Comparison of ENCODE assay signal across 2 cellular contexts in genomic region chr11:63369971-63370588, GRCh38.
TF ChIP-seq lines count a peak whose summit lies in the region.

No MANE protein-coding gene starts in this region.

TF ChIP-seq in GM23338, 12 proteins besides CTCF, POLR2A, EP300 and RAD21:
- TF ChIP-seq ZNF462 (CRISPR knock-in tag; IDR thresholded peaks at IDR 0.05) (no peak), ZNF114 (CRISPR knock-in tag; IDR thresholded peaks at IDR 0.05) (no peak), STAT1 (IDR thresholded peaks at IDR 0.05; ENCODE audit: unreplicated experiment) (no peak), EZH2phosphoT487 (IDR thresholded peaks at IDR 0.05; ENCODE audit: unreplicated experiment) (no peak), JUNB (IDR thresholded peaks at IDR 0.05; ENCODE audit: unreplicated experiment) (no peak), CREB1 (CRISPR knock-in tag; IDR thresholded peaks at IDR 0.05; ENCODE audit: low read depth) (no peak), POLR2AphosphoS5 (IDR thresholded peaks at IDR 0.05; ENCODE audit: low read depth) (no peak), ZNF331 (CRISPR knock-in tag; IDR thresholded peaks at IDR 0.05; ENCODE audit: low read depth) (no peak), EZH2 (IDR thresholded peaks at IDR 0.05; ENCODE audit: low read depth, unreplicated experiment) (no peak), NANOG (IDR thresholded peaks at IDR 0.05; ENCODE audit: borderline replicate concordance) (no peak)
- TF ChIP-seq, protein P1, sequence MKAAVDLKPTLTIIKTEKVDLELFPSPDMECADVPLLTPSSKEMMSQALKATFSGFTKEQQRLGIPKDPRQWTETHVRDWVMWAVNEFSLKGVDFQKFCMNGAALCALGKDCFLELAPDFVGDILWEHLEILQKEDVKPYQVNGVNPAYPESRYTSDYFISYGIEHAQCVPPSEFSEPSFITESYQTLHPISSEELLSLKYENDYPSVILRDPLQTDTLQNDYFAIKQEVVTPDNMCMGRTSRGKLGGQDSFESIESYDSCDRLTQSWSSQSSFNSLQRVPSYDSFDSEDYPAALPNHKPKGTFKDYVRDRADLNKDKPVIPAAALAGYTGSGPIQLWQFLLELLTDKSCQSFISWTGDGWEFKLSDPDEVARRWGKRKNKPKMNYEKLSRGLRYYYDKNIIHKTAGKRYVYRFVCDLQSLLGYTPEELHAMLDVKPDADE (IDR thresholded peaks at IDR 0.05) = no peak
- TF ChIP-seq, protein P2, sequence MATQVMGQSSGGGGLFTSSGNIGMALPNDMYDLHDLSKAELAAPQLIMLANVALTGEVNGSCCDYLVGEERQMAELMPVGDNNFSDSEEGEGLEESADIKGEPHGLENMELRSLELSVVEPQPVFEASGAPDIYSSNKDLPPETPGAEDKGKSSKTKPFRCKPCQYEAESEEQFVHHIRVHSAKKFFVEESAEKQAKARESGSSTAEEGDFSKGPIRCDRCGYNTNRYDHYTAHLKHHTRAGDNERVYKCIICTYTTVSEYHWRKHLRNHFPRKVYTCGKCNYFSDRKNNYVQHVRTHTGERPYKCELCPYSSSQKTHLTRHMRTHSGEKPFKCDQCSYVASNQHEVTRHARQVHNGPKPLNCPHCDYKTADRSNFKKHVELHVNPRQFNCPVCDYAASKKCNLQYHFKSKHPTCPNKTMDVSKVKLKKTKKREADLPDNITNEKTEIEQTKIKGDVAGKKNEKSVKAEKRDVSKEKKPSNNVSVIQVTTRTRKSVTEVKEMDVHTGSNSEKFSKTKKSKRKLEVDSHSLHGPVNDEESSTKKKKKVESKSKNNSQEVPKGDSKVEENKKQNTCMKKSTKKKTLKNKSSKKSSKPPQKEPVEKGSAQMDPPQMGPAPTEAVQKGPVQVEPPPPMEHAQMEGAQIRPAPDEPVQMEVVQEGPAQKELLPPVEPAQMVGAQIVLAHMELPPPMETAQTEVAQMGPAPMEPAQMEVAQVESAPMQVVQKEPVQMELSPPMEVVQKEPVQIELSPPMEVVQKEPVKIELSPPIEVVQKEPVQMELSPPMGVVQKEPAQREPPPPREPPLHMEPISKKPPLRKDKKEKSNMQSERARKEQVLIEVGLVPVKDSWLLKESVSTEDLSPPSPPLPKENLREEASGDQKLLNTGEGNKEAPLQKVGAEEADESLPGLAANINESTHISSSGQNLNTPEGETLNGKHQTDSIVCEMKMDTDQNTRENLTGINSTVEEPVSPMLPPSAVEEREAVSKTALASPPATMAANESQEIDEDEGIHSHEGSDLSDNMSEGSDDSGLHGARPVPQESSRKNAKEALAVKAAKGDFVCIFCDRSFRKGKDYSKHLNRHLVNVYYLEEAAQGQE (IDR thresholded peaks at IDR 0.05; ENCODE audit: unreplicated experiment) = no peak

TF ChIP-seq in HepG2, 621 proteins besides CTCF, POLR2A, EP300 and RAD21:
- TF ChIP-seq SMAD1 (CRISPR knock-in tag; IDR thresholded peaks at IDR 0.05; ENCODE audit: borderline replicate concordance, low read depth) = 0 out of 2 replicates have a peak, but pooled peaks have one; percentile 34
- TF ChIP-seq ZMAT3 (CRISPR knock-in tag; conservative IDR thresholded peaks at IDR 0.05) = 0 out of 2 replicates have a peak, but pooled peaks have one; percentile 62
- 0 out of 2 replicates have a peak, but pooled peaks have one; percentile 9 for TF ChIP-seq YEATS4 (CRISPR knock-in tag; IDR thresholded peaks at IDR 0.05; ENCODE audit: borderline replicate concordance)
- TF ChIP-seq NFRKB (IDR thresholded peaks at IDR 0.05) = no peak
- 0 out of 2 replicates have a peak, but pooled peaks have one; percentile 31 for TF ChIP-seq ZNF350 (CRISPR knock-in tag; IDR thresholded peaks at IDR 0.05; ENCODE audit: borderline replicate concordance, low read depth)
- TF ChIP-seq GTF3A (CRISPR knock-in tag; conservative IDR thresholded peaks at IDR 0.05) = no peak
- 0 out of 2 replicates have a peak, but pooled peaks have one; percentile 13 for TF ChIP-seq ZFP37 (CRISPR knock-in tag; IDR thresholded peaks at IDR 0.05; ENCODE audit: borderline replicate concordance)
- TF ChIP-seq, protein P3, sequence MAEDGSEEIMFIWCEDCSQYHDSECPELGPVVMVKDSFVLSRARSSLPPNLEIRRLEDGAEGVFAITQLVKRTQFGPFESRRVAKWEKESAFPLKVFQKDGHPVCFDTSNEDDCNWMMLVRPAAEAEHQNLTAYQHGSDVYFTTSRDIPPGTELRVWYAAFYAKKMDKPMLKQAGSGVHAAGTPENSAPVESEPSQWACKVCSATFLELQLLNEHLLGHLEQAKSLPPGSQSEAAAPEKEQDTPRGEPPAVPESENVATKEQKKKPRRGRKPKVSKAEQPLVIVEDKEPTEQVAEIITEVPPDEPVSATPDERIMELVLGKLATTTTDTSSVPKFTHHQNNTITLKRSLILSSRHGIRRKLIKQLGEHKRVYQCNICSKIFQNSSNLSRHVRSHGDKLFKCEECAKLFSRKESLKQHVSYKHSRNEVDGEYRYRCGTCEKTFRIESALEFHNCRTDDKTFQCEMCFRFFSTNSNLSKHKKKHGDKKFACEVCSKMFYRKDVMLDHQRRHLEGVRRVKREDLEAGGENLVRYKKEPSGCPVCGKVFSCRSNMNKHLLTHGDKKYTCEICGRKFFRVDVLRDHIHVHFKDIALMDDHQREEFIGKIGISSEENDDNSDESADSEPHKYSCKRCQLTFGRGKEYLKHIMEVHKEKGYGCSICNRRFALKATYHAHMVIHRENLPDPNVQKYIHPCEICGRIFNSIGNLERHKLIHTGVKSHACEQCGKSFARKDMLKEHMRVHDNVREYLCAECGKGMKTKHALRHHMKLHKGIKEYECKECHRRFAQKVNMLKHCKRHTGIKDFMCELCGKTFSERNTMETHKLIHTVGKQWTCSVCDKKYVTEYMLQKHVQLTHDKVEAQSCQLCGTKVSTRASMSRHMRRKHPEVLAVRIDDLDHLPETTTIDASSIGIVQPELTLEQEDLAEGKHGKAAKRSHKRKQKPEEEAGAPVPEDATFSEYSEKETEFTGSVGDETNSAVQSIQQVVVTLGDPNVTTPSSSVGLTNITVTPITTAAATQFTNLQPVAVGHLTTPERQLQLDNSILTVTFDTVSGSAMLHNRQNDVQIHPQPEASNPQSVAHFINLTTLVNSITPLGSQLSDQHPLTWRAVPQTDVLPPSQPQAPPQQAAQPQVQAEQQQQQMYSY (CRISPR knock-in tag; IDR thresholded peaks at IDR 0.05) = no peak
- 0 out of 2 replicates have a peak, but pooled peaks have one; percentile 76 for TF ChIP-seq ZNF879 (CRISPR knock-in tag; IDR thresholded peaks at IDR 0.05)
- TF ChIP-seq SIN3A (IDR thresholded peaks at IDR 0.05; ENCODE audit: borderline replicate concordance, low read depth, low read length) = 0 out of 2 replicates have a peak, but pooled peaks have one; percentile 42
- TF ChIP-seq ZNF574 (CRISPR knock-in tag; IDR thresholded peaks at IDR 0.05) = 0 out of 2 replicates have a peak, but pooled peaks have one; percentile 22
- TF ChIP-seq ZFX (CRISPR knock-in tag; IDR thresholded peaks at IDR 0.05; ENCODE audit: low read depth) = peak; percentile 29; the same call in 1 of the 2 replicates
- TF ChIP-seq, protein P4, sequence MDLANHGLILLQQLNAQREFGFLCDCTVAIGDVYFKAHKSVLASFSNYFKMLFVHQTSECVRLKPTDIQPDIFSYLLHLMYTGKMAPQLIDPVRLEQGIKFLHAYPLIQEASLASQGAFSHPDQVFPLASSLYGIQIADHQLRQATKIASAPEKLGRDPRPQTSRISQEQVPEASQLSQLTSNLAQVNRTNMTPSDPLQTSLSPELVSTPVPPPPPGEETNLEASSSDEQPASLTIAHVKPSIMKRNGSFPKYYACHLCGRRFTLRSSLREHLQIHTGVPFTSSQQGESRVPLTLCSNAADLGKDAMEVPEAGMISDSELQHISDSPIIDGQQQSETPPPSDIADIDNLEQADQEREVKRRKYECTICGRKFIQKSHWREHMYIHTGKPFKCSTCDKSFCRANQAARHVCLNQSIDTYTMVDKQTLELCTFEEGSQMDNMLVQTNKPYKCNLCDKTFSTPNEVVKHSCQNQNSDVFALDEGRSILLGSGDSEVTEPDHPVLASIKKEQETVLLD (CRISPR knock-in tag; IDR thresholded peaks at IDR 0.05; ENCODE audit: low read depth) = no peak
- TF ChIP-seq SALL1 (CRISPR knock-in tag; IDR thresholded peaks at IDR 0.05) = peak; percentile 51; the same call in 1 of the 2 replicates
- peak; percentile 14; the same call in 1 of the 2 replicates for TF ChIP-seq ZNF687 (CRISPR knock-in tag; IDR thresholded peaks at IDR 0.05)
- TF ChIP-seq ZNF501 (CRISPR knock-in tag; IDR thresholded peaks at IDR 0.05) = peak; percentile 49; the same call in 1 of the 2 replicates
- TF ChIP-seq SOX13 (IDR thresholded peaks at IDR 0.05) = no peak
- no peak for TF ChIP-seq SOX13 (CRISPR knock-in tag; conservative IDR thresholded peaks at IDR 0.05 in 1 of 2, IDR thresholded peaks at IDR 0.05 in 1 of 2)
- TF ChIP-seq ZNF619 (CRISPR knock-in tag; IDR thresholded peaks at IDR 0.05) = 0 out of 2 replicates have a peak, but pooled peaks have one; percentile 44
- 0 out of 2 replicates have a peak, but pooled peaks have one; percentile 63 for TF ChIP-seq ZNF441 (CRISPR knock-in tag; IDR thresholded peaks at IDR 0.05; ENCODE audit: borderline replicate concordance)
- no peak for TF ChIP-seq ZNF30 (CRISPR knock-in tag; IDR thresholded peaks at IDR 0.05)
- 0 out of 2 replicates have a peak, but pooled peaks have one; percentile 27 for TF ChIP-seq BORCS8-MEF2B (CRISPR knock-in tag; IDR thresholded peaks at IDR 0.05)
- TF ChIP-seq, protein P5, sequence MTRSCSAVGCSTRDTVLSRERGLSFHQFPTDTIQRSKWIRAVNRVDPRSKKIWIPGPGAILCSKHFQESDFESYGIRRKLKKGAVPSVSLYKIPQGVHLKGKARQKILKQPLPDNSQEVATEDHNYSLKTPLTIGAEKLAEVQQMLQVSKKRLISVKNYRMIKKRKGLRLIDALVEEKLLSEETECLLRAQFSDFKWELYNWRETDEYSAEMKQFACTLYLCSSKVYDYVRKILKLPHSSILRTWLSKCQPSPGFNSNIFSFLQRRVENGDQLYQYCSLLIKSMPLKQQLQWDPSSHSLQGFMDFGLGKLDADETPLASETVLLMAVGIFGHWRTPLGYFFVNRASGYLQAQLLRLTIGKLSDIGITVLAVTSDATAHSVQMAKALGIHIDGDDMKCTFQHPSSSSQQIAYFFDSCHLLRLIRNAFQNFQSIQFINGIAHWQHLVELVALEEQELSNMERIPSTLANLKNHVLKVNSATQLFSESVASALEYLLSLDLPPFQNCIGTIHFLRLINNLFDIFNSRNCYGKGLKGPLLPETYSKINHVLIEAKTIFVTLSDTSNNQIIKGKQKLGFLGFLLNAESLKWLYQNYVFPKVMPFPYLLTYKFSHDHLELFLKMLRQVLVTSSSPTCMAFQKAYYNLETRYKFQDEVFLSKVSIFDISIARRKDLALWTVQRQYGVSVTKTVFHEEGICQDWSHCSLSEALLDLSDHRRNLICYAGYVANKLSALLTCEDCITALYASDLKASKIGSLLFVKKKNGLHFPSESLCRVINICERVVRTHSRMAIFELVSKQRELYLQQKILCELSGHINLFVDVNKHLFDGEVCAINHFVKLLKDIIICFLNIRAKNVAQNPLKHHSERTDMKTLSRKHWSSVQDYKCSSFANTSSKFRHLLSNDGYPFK (CRISPR knock-in tag; IDR thresholded peaks at IDR 0.05; ENCODE audit: borderline replicate concordance) = peak; percentile 50; the same call in 1 of the 2 replicates
- TF ChIP-seq ZNF124 (CRISPR knock-in tag; IDR thresholded peaks at IDR 0.05) = 0 out of 2 replicates have a peak, but pooled peaks have one; percentile 18
